ENCODE assay signal across 9 cellular contexts in the genomic region with DNA sequence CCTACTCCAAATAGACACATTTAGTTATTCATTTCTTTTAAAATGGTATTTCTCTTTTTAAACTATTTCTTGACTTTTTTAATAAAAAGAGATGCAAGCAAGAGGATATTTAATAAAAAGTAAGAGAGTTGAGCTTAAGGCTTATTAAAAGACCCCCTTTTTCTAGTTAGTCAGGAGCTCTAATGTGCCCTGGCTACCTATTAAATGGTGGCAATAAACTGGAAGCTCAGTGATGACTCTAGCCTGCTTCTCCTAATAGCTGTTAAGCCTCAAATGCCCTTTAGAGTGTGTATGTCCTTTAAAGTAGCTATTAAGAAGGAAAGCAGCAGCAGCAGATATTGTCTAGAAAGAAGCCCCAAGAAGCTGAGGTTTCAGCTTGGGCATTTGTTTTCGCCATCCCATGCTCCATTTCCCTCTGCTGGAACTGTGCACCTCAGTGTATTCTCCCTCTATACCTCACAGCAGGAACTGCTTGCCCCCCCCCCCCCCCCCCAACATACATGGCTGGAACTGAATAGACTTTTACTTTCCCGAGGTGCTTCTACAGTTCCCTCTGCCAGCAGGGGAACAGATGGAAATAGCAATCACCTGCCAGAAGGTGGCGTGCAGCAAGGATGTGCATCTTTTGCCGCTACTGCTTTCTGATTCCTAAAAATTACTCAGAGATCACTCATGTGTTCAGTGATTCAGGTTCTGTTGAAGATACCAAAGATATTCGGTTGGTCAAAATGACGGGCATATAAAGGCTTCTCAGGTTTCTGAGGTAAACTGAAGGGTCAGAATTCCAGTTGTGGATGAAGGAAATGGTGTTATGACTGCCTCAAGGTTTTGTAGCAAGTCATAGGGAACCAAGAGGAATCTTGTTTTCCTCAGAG. TPM values are rescaled to one million over a fixed set of nuclear protein-coding genes. Genes with fewer than 3 reads are reported as not detected.
DNase-seq lines count a peak whose midpoint lies in the region; ATAC-seq and TF ChIP-seq lines count a peak whose summit lies in the region.
"Had no signal": no experiment of that assay in that cellular context is flagged by ENCODE, and none has a peak within 500 bp of the region (broad histone marks: within the 10 kb centered on the region; RNA-seq: fewer than 3 reads in every experiment).

No MANE protein-coding gene starts in this region.

- ATAC-seq in GM18498 (IDR thresholded peaks at IDR 0.05; ENCODE audit: unreplicated experiment): peak; percentile 82
- ATAC-seq in HG03342 (IDR thresholded peaks at IDR 0.05; ENCODE audit: unreplicated experiment): peak; percentile 85

- peak overlapping the region; percentile 14 for H3K4me3 ChIP-seq in fibroblast of villous mesenchyme (ENCODE audit: low read depth, low read length)
- H3K4me3 ChIP-seq: skin epidermis had no signal

- intact Hi-C loops in posterior vena cava (cut with DNase I): loop anchor here (2.0 to 5.0 kb wide), 2 partner anchors 101 to 103 kb away; no protein-coding TSS in a partner anchor

- TF ChIP-seq CTCF in fibroblast of villous mesenchyme (IDR thresholded peaks at IDR 0.05; ENCODE audit: insufficient read depth, low read depth, low read length): peak; percentile 81

- DNase-seq in AG08396 (ENCODE audit: low spot score) (peak; percentile 69), NCI-H82 (lab: John Stamatoyannopoulos, UW) (peak; percentile 91), activated T-cell treated with anti-CD3 and anti-CD28 coated beads for 1 hour (ENCODE audit: low read depth) (peak; percentile 6), fibroblast of villous mesenchyme (ENCODE audit: low read depth) (peak; percentile 76), posterior vena cava (ENCODE audit: low spot score) (peak; percentile 82)
- no peak for DNase-seq in effector CD8-positive, alpha-beta T cell (lab: John Stamatoyannopoulos, UW)

RNA-seq across cellular contexts. Expression of gene RGS4, which starts 2.5 kb away (rescaled TPM):
- total RNA-seq in fibroblast of villous mesenchyme (63.9 and 78.0 TPM in 2 replicates), posterior vena cava (10 to 100 TPM; 10.5 to 12.8 TPM)
